Comparison of ENCODE assay signal across 8 cellular contexts in genomic region chr6:116100419-116101297, GRCh38. TPM values are rescaled to one million over a fixed set of nuclear protein-coding genes. Genes with fewer than 3 reads are reported as not detected.
A peak's percentile ranks its signal among the peaks of the same experiment; 100 is the strongest.
DNase-seq lines count a peak whose midpoint lies in the region; ATAC-seq and TF ChIP-seq lines count a peak whose summit lies in the region.

NT5DC1 (plus strand) TSS chr6:116100853; CDS start chr6:116100931, 78 bp downstream.

- no peaks in the 10 kb centered on the region for H3K27me3 Mint-ChIP-seq in activated T-helper 17 cell treated with anti-CD3 and anti-CD28 coated beads, Interleukin-2, amount 50 U/mL, for 72 hours
- H3K27me3 Mint-ChIP-seq in nephron progenitor cell (ENCODE audit: low read depth, poor library complexity), result peaks cover 9% of the 10 kb centered on the region

- H3K9me3 Mint-ChIP-seq in activated T-helper 17 cell treated with anti-CD3 and anti-CD28 coated beads, Interleukin-2, amount 50 U/mL, for 72 hours, result no peaks in the 10 kb centered on the region
- peaks cover 13% of the 10 kb centered on the region for H3K9me3 Mint-ChIP-seq in nephron progenitor cell

- peak within 1 kb of the TSS; percentile 87 for H3K27ac Mint-ChIP-seq in activated T-helper 17 cell treated with anti-CD3 and anti-CD28 coated beads, Interleukin-2, amount 50 U/mL, for 72 hours
- H3K27ac Mint-ChIP-seq in nephron progenitor cell, result peak within 1 kb of the TSS; percentile 97

- no peaks in the 10 kb centered on the region for H3K36me3 ChIP-seq in stomach

- H3K4me1 ChIP-seq in stomach, result peaks cover 22 to 67% (median 50%) of the 10 kb centered on the region in 4 donors

- TF ChIP-seq EP300 in stomach (IDR thresholded peaks at IDR 0.05), result no peak

- intact Hi-C loops in stomach (cut with DNase I; ENCODE audit: low total_unique reads), result no loop called here

- H3K4me3 ChIP-seq in fibroblast of pulmonary artery (replicated peaks; ENCODE audit: low read depth, low read length) (peak within 1 kb of the TSS; percentile 73), stomach (peak within 1 kb of the TSS; percentile 71 to 79 (median 77))

- no peak for TF ChIP-seq CTCF in fibroblast of pulmonary artery (IDR thresholded peaks at IDR 0.05; ENCODE audit: low read length, missing control alignments)
- TF ChIP-seq CTCF in nephron progenitor cell (IDR thresholded peaks at IDR 0.05), result peak; percentile 26
- peak in 1 of 7 experiments; percentile 21 for TF ChIP-seq CTCF in stomach (IDR thresholded peaks at IDR 0.05)

- ATAC-seq in GM21723 (IDR thresholded peaks at IDR 0.05; ENCODE audit: unreplicated experiment), result peak; percentile 88
- peak; percentile 93 for ATAC-seq in activated T-helper 17 cell treated with anti-CD3 and anti-CD28 coated beads, Interleukin-2, amount 50 U/mL, for 72 hours (replicated peaks)

- peak in 1 of 4 donors; percentile 29 for TF ChIP-seq POLR2A in stomach (IDR thresholded peaks at IDR 0.05)

- DNase-seq in Daoy (ENCODE audit: low read depth) (peak; percentile 92), KBM-7 (peak; percentile 87), RPMI7951 (ENCODE audit: low read depth) (peak; percentile 81), fibroblast of pulmonary artery (ENCODE audit: low read depth) (peak; percentile 71), nephron progenitor cell (peak; percentile 85), stomach (peak; percentile 88)

- WGBS in stomach, 5 donors, result 0 to 1% (median 1%) methylated on average over 48 to 87 of the region's 87 CpGs

- peaks cover 6% of the 10 kb centered on the region for H3K36me3 Mint-ChIP-seq in activated T-helper 17 cell treated with anti-CD3 and anti-CD28 coated beads, Interleukin-2, amount 50 U/mL, for 72 hours (ENCODE audit: low read depth)
- H3K36me3 Mint-ChIP-seq in nephron progenitor cell (ENCODE audit: low read depth), result peaks cover 11% of the 10 kb centered on the region

- peak within 1 kb of the TSS; percentile 97 to 99 (median 97) for H3K27ac ChIP-seq in stomach

- peak within 1 kb of the TSS; percentile 95 for H3K4me3 Mint-ChIP-seq in activated T-helper 17 cell treated with anti-CD3 and anti-CD28 coated beads, Interleukin-2, amount 50 U/mL, for 72 hours
- H3K4me3 Mint-ChIP-seq in nephron progenitor cell, result peak within 1 kb of the TSS; percentile 95

- H3K9me3 ChIP-seq in stomach, result peaks cover 0 to 10% (median 9%) of the 10 kb centered on the region in 4 donors

- no peaks in the 10 kb centered on the region for H3K27me3 ChIP-seq in stomach

- peaks cover 30% of the 10 kb centered on the region for H3K4me1 Mint-ChIP-seq in activated T-helper 17 cell treated with anti-CD3 and anti-CD28 coated beads, Interleukin-2, amount 50 U/mL, for 72 hours
- peaks cover 54% of the 10 kb centered on the region for H3K4me1 Mint-ChIP-seq in nephron progenitor cell

- in situ Hi-C loops in KBM-7 (cut with MboI; ENCODE audit: low pct_unique_long_range_greater_than_20kb, low sequenced_read_pairs), result no loop called here

RNA-seq across cellular contexts. Expression of gene NT5DC1, which starts in this region (rescaled TPM):
- total RNA-seq in Daoy (2014; rRNA removed; shearing (Covaris generic)), result 5.1 and 18.3 TPM in 2 replicates
- total RNA-seq in RPMI7951 (2014; rRNA removed; shearing (Covaris generic)), result 13.4 and 14.3 TPM in 2 replicates
- 10 to 100 TPM; 37.5 to 47.1 TPM for total RNA-seq in activated T-helper 17 cell treated with anti-CD3 and anti-CD28 coated beads, Interleukin-2, amount 50 U/mL, for 72 hours
- 100 to 1,000 TPM in 1 of 5 donors, 10 to 100 TPM in 4; 15.6 to 136 (median 22.9) TPM for total RNA-seq in stomach
- 10 to 100 TPM in 2 of 3 donors, 1 to 10 TPM in 1; 8.0 to 14.7 (median 12.7) TPM for polyA plus RNA-seq in stomach

Comparison
In these comparisons a context has a peak if more than half of its experiments do, and no peak if none do; other contexts are left out.
1. Peak in every context shown above with its lines: DNase-seq, ATAC-seq, H3K4me3 ChIP-seq and H3K27ac ChIP-seq.